1 cellular context compared by ENCODE assay signal in genomic region chr19:14146789-14147216, GRCh38.
TF ChIP-seq lines count a peak whose summit lies in the region.

No MANE protein-coding gene starts in this region.

TF ChIP-seq in IMR-90, 13 proteins besides CTCF, POLR2A, EP300 and RAD21 (continued from another document):
- TF ChIP-seq, protein P1, sequence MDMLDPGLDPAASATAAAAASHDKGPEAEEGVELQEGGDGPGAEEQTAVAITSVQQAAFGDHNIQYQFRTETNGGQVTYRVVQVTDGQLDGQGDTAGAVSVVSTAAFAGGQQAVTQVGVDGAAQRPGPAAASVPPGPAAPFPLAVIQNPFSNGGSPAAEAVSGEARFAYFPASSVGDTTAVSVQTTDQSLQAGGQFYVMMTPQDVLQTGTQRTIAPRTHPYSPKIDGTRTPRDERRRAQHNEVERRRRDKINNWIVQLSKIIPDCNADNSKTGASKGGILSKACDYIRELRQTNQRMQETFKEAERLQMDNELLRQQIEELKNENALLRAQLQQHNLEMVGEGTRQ (IDR thresholded peaks at IDR 0.05; ENCODE audit: low read depth, low read length), result no peak
- TF ChIP-seq MAFK (IDR thresholded peaks at IDR 0.05; ENCODE audit: low read depth, low read length), result no peak
- TF ChIP-seq, protein P2, sequence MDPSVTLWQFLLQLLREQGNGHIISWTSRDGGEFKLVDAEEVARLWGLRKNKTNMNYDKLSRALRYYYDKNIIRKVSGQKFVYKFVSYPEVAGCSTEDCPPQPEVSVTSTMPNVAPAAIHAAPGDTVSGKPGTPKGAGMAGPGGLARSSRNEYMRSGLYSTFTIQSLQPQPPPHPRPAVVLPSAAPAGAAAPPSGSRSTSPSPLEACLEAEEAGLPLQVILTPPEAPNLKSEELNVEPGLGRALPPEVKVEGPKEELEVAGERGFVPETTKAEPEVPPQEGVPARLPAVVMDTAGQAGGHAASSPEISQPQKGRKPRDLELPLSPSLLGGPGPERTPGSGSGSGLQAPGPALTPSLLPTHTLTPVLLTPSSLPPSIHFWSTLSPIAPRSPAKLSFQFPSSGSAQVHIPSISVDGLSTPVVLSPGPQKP (IDR thresholded peaks at IDR 0.05; ENCODE audit: borderline replicate concordance, low read depth, low read length), result no peak
- peak; percentile 88 for TF ChIP-seq RCOR1 (IDR thresholded peaks at IDR 0.05; ENCODE audit: insufficient replicate concordance, low read length)
- TF ChIP-seq MAZ (IDR thresholded peaks at IDR 0.05; ENCODE audit: borderline replicate concordance, low read depth, low read length), result no peak
- TF ChIP-seq FOS (IDR thresholded peaks at IDR 0.05; ENCODE audit: low read depth, low read length), result no peak
- peak; percentile 98 for TF ChIP-seq CEBPB (IDR thresholded peaks at IDR 0.05; ENCODE audit: low read depth, low read length)
TF ChIP-seq in IMR-90: peak in this region for 3.
